13 cellular contexts compared by ENCODE assay signal in the genomic region with DNA sequence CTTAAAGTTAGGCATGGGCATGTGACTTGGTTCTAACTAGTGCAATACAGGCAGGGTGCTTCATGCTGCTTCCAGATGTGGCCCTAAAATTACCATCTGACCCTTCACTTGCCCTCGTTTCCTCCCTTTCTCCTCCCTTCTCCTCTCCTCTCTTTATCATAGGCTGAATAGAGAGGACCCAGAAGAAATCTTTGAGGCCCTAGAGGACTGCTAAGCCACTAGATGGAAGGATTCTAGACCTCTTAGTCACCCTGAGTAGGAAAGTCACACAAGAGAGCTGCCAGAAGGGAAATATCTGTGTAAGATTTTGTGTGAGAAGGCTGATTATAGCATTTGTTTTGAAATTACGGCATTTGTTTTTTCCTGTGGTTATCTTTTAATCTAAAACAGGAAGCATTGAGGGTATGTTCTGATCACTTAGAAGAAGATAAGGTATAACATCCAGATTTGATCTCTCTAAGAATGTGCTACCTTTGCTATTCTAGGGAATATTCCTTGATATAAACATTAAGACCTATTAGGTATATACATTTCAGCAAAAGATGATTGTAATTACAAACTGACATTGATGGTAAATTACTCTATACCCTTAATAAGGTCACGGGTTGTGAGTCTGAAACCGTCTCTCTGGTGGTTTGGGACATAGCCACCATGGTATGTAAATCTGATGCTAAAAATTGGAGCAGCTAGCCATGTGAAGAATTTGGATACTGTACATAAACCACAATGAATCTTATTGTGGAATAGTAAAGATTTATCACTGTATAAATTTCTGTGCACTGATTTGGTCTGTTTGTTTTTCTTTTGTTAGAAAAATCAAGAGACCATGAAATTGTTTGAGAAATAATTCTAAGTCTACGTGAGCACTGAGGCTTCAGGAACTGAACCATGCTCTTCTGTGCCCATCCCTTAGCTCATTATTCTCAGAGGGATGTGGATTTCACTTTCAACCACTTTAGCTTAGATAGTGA.
DNase-seq lines count a peak whose midpoint lies in the region; ATAC-seq and TF ChIP-seq lines count a peak whose summit lies in the region.
"Had no signal": no experiment of that assay in that cellular context is flagged by ENCODE, and none has a peak within 500 bp of the region (broad histone marks: within the 10 kb centered on the region; RNA-seq: fewer than 3 reads in every experiment).

No MANE protein-coding gene starts in this region.

- no peak overlapping the region for H3K4me3 ChIP-seq in ACC112 (ENCODE audit: low read depth, low read length)
- no peak overlapping the region for H3K4me3 ChIP-seq in fibroblast of mammary gland (ENCODE audit: control insufficient read depth, low read depth, low read length)
- H3K4me3 ChIP-seq: adrenal gland had no signal

- no peaks in the 10 kb centered on the region for H3K36me3 ChIP-seq in ACC112 (ENCODE audit: insufficient read depth, low read length)
- H3K36me3 ChIP-seq: adrenal gland, neutrophil had no signal

- H3K27ac ChIP-seq in ACC112 (ENCODE audit: low read depth, low read length) = peak overlapping the region; percentile 53
- H3K27ac ChIP-seq: adrenal gland, neutrophil had no signal

- no peak for TF ChIP-seq CTCF in fibroblast of mammary gland (conservative IDR thresholded peaks at IDR 0.05; ENCODE audit: control insufficient read depth, insufficient read depth, low read depth, low read length)

- peak; percentile 91 for DNase-seq in M059J (ENCODE audit: low read depth)
- DNase-seq in fibroblast of mammary gland (ENCODE audit: low read depth) = peak; percentile 46
- DNase-seq in SK-N-DZ (ENCODE audit: low spot score) = no peak
- DNase-seq in middle frontal gyrus (ENCODE audit: extremely low spot score, low spot score) = no peak
- no peak for DNase-seq in left colon
- DNase-seq in activated CD4-positive, CD25-positive, alpha-beta regulatory T cell (lab: John Stamatoyannopoulos, UW) = no peak
- DNase-seq: adrenal gland; CD4-positive, CD25-positive, alpha-beta regulatory T cell; hippocampal formation; NCI-H526 treated with DMSO at 0.1 percent for 48 hours had no signal

- peak; percentile 49 for ATAC-seq in GM18861 (IDR thresholded peaks at IDR 0.05; ENCODE audit: unreplicated experiment)
- no peak for ATAC-seq in left colon

- peaks cover 34% of the 10 kb centered on the region for H3K4me1 ChIP-seq in ACC112 (ENCODE audit: control insufficient read depth, insufficient read depth, low read length, unreplicated experiment)

- no peaks in the 10 kb centered on the region for H3K27me3 ChIP-seq in ACC112 (ENCODE audit: insufficient read depth, low read length)
- H3K27me3 ChIP-seq: adrenal gland, neutrophil had no signal

- intact Hi-C loops in left colon (cut with DNase I, micrococcal nuclease) = no loop called here

- H2AFZ ChIP-seq in ACC112 (ENCODE audit: low read length, unreplicated experiment) = peak overlapping the region; percentile 30

- no peaks in the 10 kb centered on the region for H3K79me2 ChIP-seq in ACC112 (ENCODE audit: control insufficient read depth, insufficient read depth, low read length, unreplicated experiment)

Comparison
In these comparisons a context has a peak if more than half of its experiments do, and no peak if none do; other contexts are left out.
1. DNase-seq: peak in M059J (single experiment) and fibroblast of mammary gland (single experiment); none in SK-N-DZ (single experiment), middle frontal gyrus (single experiment), left colon (0 of 2) and activated CD4-positive, CD25-positive, alpha-beta regulatory T cell (0 of 4).